ENCODE assay signal across 20 cellular contexts in the genomic region with DNA sequence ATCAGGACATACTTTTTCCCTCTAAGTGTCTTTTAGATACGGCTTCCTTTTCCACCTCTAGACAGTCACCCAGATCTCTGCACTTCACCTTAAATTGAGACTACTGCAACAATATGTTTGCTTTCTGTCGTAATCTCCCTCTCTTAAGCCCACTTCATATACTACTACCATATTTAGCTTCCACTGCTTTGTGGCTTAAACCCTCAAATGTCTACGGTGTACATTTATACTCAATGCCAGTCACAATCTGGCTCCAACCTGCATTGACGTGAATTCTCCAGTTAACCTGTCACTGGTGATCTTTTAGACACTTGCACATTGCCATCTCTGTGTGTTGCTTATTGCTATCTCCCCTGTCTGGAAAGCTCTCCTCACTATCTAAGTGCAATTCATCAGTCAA. TPM values are rescaled to one million over a fixed set of nuclear protein-coding genes. Genes with fewer than 3 reads are reported as not detected.
DNase-seq lines count a peak whose midpoint lies in the region; ATAC-seq, FAIRE-seq and TF ChIP-seq lines count a peak whose summit lies in the region.
"Had no signal": no experiment of that assay in that cellular context is flagged by ENCODE, and none has a peak within 500 bp of the region (broad histone marks: within the 10 kb centered on the region; RNA-seq: fewer than 3 reads in every experiment).

No MANE protein-coding gene starts in this region.

- H3K4me1 ChIP-seq in left lung, result peaks cover 0 to 21% of the 10 kb centered on the region in 2 donors

- no peak overlapping the region for H3K27ac ChIP-seq in left lung

- H3K4me3 Mint-ChIP-seq in activated naive CD8-positive, alpha-beta T cell treated with anti-CD3 and anti-CD28 coated beads, Interleukin-2, amount 50 U/mL, for 24 hours, result no peak overlapping the region
- no peak overlapping the region for H3K4me3 Mint-ChIP-seq in activated naive CD8-positive, alpha-beta T cell treated with anti-CD3 and anti-CD28 coated beads for 36 hours
- H3K4me3 Mint-ChIP-seq: B cell, H9, IgD-negative memory B cell had no signal

- no peak overlapping the region for H3K4me3 ChIP-seq in left lung
- H3K4me3 ChIP-seq: BLaER1 treated with 17β-estradiol and CSF1 and Interleukin-3, amounts not matched to agents 10 nM and 100 nM; GM12878 had no signal

- FAIRE-seq in GM19239 (lab: Jason Lieb, UNC), result peak; percentile 77
- FAIRE-seq: GM12878, H1, HepG2 had no signal

- H3K36me3 ChIP-seq in left lung, result no peaks in the 10 kb centered on the region
- H3K36me3 ChIP-seq: BLaER1 treated with 17β-estradiol and CSF1 and Interleukin-3, amounts not matched to agents 10 nM and 100 nM had no signal

- no peak overlapping the region for H3K27ac Mint-ChIP-seq in activated naive CD8-positive, alpha-beta T cell treated with anti-CD3 and anti-CD28 coated beads, Interleukin-2, amount 50 U/mL, for 24 hours
- no peak overlapping the region for H3K27ac Mint-ChIP-seq in activated naive CD8-positive, alpha-beta T cell treated with anti-CD3 and anti-CD28 coated beads for 36 hours
- H3K27ac Mint-ChIP-seq: B cell, H9, IgD-negative memory B cell had no signal

- intact Hi-C loops in left lung (cut with DNase I) (no loop called here), Right ventricle myocardium inferior (cut with DNase I) (no loop called here)

- H3K27me3 ChIP-seq in left lung, result no peaks in the 10 kb centered on the region
- H3K27me3 ChIP-seq: BLaER1 treated with 17β-estradiol and CSF1 and Interleukin-3, amounts not matched to agents 10 nM and 100 nM had no signal

- no peaks in the 10 kb centered on the region for H3K9me3 Mint-ChIP-seq in activated naive CD8-positive, alpha-beta T cell treated with anti-CD3 and anti-CD28 coated beads, Interleukin-2, amount 50 U/mL, for 24 hours
- peaks cover 5% of the 10 kb centered on the region for H3K9me3 Mint-ChIP-seq in activated naive CD8-positive, alpha-beta T cell treated with anti-CD3 and anti-CD28 coated beads for 36 hours
- H3K9me3 Mint-ChIP-seq: H9 had no signal

- peak; percentile 22 for ATAC-seq in activated naive CD8-positive, alpha-beta T cell treated with anti-CD3 and anti-CD28 coated beads, Interleukin-2, amount 50 U/mL, for 24 hours
- ATAC-seq in left lung, result peak; percentile 79
- ATAC-seq in Right ventricle myocardium inferior, result no peak
- ATAC-seq: HepG2 had no signal

- no peaks in the 10 kb centered on the region for H3K27me3 Mint-ChIP-seq in activated naive CD8-positive, alpha-beta T cell treated with anti-CD3 and anti-CD28 coated beads, Interleukin-2, amount 50 U/mL, for 24 hours
- no peaks in the 10 kb centered on the region for H3K27me3 Mint-ChIP-seq in activated naive CD8-positive, alpha-beta T cell treated with anti-CD3 and anti-CD28 coated beads for 36 hours
- H3K27me3 Mint-ChIP-seq: IgD-negative memory B cell had no signal

- no peak for TF ChIP-seq CTCF in left lung (IDR thresholded peaks at IDR 0.05)

- no peaks in the 10 kb centered on the region for H3K9me3 ChIP-seq in left lung

- H3K36me3 Mint-ChIP-seq in activated naive CD8-positive, alpha-beta T cell treated with anti-CD3 and anti-CD28 coated beads, Interleukin-2, amount 50 U/mL, for 24 hours (ENCODE audit: low read depth), result peaks cover 5% of the 10 kb centered on the region
- peaks cover 8% of the 10 kb centered on the region for H3K36me3 Mint-ChIP-seq in activated naive CD8-positive, alpha-beta T cell treated with anti-CD3 and anti-CD28 coated beads for 36 hours
- H3K36me3 Mint-ChIP-seq: IgD-negative memory B cell had no signal

- H3K4me1 Mint-ChIP-seq in activated naive CD8-positive, alpha-beta T cell treated with anti-CD3 and anti-CD28 coated beads, Interleukin-2, amount 50 U/mL, for 24 hours, result peaks cover 31% of the 10 kb centered on the region
- H3K4me1 Mint-ChIP-seq in activated naive CD8-positive, alpha-beta T cell treated with anti-CD3 and anti-CD28 coated beads for 36 hours, result peaks cover 36% of the 10 kb centered on the region
- H3K4me1 Mint-ChIP-seq: B cell, H9, IgD-negative memory B cell had no signal

- DNase-seq in activated naive CD8-positive, alpha-beta T cell treated with anti-CD3 and anti-CD28 coated beads, Interleukin-2, amount 50 U/mL, for 24 hours, result no peak
- DNase-seq in activated naive CD8-positive, alpha-beta T cell treated with anti-CD3 and anti-CD28 coated beads for 36 hours, result no peak
- DNase-seq in GM19239 (ENCODE audit: insufficient read length, low spot score) (no peak), left lung (no peak), SHP77 (lab: John Stamatoyannopoulos, UW) (no peak), Right ventricle myocardium inferior (ENCODE audit: missing footprints) (no peak)
- DNase-seq in stimulated activated naive CD4-positive, alpha-beta T cell treated with Interleukin-2 at 50 U/mL for 16 hours (lab: John Stamatoyannopoulos, UW), result no peak
- DNase-seq: Calu3, DMS53, DND-41, EL, H9 had no signal

RNA-seq across cellular contexts. Expression of a gene that starts 56.4 kb away (rescaled TPM):
- total RNA-seq in activated naive CD8-positive, alpha-beta T cell treated with anti-CD3 and anti-CD28 coated beads for 36 hours, result 100 to 1,000 TPM in 1 of 2 experiments, 10 to 100 TPM in 1; 99.2 to 101 TPM
- total RNA-seq in left lung, result under 1 TPM; 0.32 to 0.71 TPM
- total RNA-seq in Right ventricle myocardium inferior, result not detected
- total RNA-seq: A172, B cell, Calu3, G401, H1, H9, HepG2 had no signal

Comparison
In these comparisons a context has a peak if more than half of its experiments do, and no peak if none do; other contexts are left out.
1. RNA of a gene that starts 56.4 kb away (total RNA-seq): 99.2 to 101 TPM in activated naive CD8-positive, alpha-beta T cell treated with anti-CD3 and anti-CD28 coated beads for 36 hours; 0.32 to 0.71 TPM in left lung and not detected in Right ventricle myocardium inferior (single experiment); every median in the first group is over 10 times any median in the second.